In genomic region chr19:5172859-5173577, GRCh38 we compare ENCODE assay signal across 12 cellular contexts.
A peak's percentile ranks its signal among the peaks of the same experiment; 100 is the strongest.
DNase-seq lines count a peak whose midpoint lies in the region; ATAC-seq, FAIRE-seq and TF ChIP-seq lines count a peak whose summit lies in the region.
"Had no signal": no experiment of that assay in that cellular context is flagged by ENCODE, and none has a peak within 500 bp of the region (broad histone marks: within the 10 kb centered on the region; RNA-seq: fewer than 3 reads in every experiment).

No MANE protein-coding gene starts in this region.

- peaks cover 7% of the 10 kb centered on the region for H3K9me3 Mint-ChIP-seq in astrocyte (ENCODE audit: unreplicated experiment)
- H3K9me3 Mint-ChIP-seq: stimulated activated effector memory CD8-positive, alpha-beta T cell treated with anti-CD3 and anti-CD28 coated beads, Interleukin-12 subunit alpha, Interleukin-12 subunit beta, amount 100 ng/mL, for 72 hours had no signal

- no peaks in the 10 kb centered on the region for H3K9me3 ChIP-seq in astrocyte (ENCODE audit: insufficient read depth, low read depth, low read length)
- no peaks in the 10 kb centered on the region for H3K9me3 ChIP-seq in colonic mucosa

- ATAC-seq in HG03460 (IDR thresholded peaks at IDR 0.05; ENCODE audit: unreplicated experiment) (no peak), GM21717 (IDR thresholded peaks at IDR 0.05; ENCODE audit: unreplicated experiment) (no peak)
- ATAC-seq: stimulated activated effector memory CD8-positive, alpha-beta T cell treated with anti-CD3 and anti-CD28 coated beads, Interleukin-12 subunit alpha, Interleukin-12 subunit beta, amount 100 ng/mL, for 72 hours had no signal

- peaks cover 7% of the 10 kb centered on the region for H3K4me1 ChIP-seq in astrocyte (ENCODE audit: insufficient read depth, low read length)
- no peaks in the 10 kb centered on the region for H3K4me1 ChIP-seq in colonic mucosa

- no peaks in the 10 kb centered on the region for H3K79me2 ChIP-seq in astrocyte (ENCODE audit: insufficient read depth, low read length)

- H4K20me1 ChIP-seq in astrocyte (ENCODE audit: insufficient read depth, low read length) = no peaks in the 10 kb centered on the region

- no peaks in the 10 kb centered on the region for H3K36me3 Mint-ChIP-seq in astrocyte (ENCODE audit: low read depth, unreplicated experiment)

- H3K4me3 ChIP-seq in AG04449 (ENCODE audit: low read depth, low read length) (no peak overlapping the region), astrocyte (ENCODE audit: insufficient read depth, low read depth, low read length) (no peak overlapping the region), colonic mucosa (no peak overlapping the region)

- H3K27ac Mint-ChIP-seq in astrocyte (ENCODE audit: unreplicated experiment) = peak overlapping the region; percentile 87
- H3K27ac Mint-ChIP-seq: stimulated activated effector memory CD8-positive, alpha-beta T cell treated with anti-CD3 and anti-CD28 coated beads, Interleukin-12 subunit alpha, Interleukin-12 subunit beta, amount 100 ng/mL, for 72 hours had no signal

- no peak overlapping the region for H2AFZ ChIP-seq in astrocyte (ENCODE audit: low read depth, low read length)

- H3K9ac ChIP-seq in astrocyte (ENCODE audit: low read length) (peak overlapping the region; percentile 50), colonic mucosa (ENCODE audit: low read depth in 2 of 2, low read length in 2 of 2) (no peak overlapping the region)

- H3K27ac ChIP-seq in astrocyte (ENCODE audit: low read depth, low read length) = peak overlapping the region; percentile 90
- no peak overlapping the region for H3K27ac ChIP-seq in colonic mucosa
- H3K27ac ChIP-seq: HL-60 had no signal

- H3K27me3 Mint-ChIP-seq in astrocyte (ENCODE audit: low read depth, unreplicated experiment) = peaks cover 2% of the 10 kb centered on the region

- CTCF ChIA-PET in AG04449 (lab: Yijun Ruan, JAX) = interaction anchor here (1.1 to 1.5 kb wide), 2 partner anchors 10 to 12 kb away, joined by 3 to 4 read pairs; no protein-coding TSS in a partner anchor

- peak; percentile 85 for DNase-seq in AG04449 (ENCODE audit: low read depth, low spot score)
- DNase-seq in HK-2 (ENCODE audit: unreplicated experiment) = peak; percentile 27
- DNase-seq in astrocyte (ENCODE audit: low read depth) = peak; percentile 96
- DNase-seq in iris pigment epithelial cell (ENCODE audit: low read depth) = peak; percentile 94
- no peak for DNase-seq in NCI-H187 (lab: John Stamatoyannopoulos, UW)
- DNase-seq in colonic mucosa = no peak
- DNase-seq: activated T-cell treated with anti-CD3 and anti-CD28 coated beads for 4 hours, DND-41 had no signal

- FAIRE-seq in astrocyte (lab: Jason Lieb, UNC) = peak; percentile 81

- POLR2A ChIA-PET in AG04449 (lab: Yijun Ruan, JAX) = no interaction called here

- intact Hi-C loops in colonic mucosa (cut with DNase I) = no loop called here

- H3K4me3 Mint-ChIP-seq in astrocyte (ENCODE audit: unreplicated experiment) = no peak overlapping the region
- H3K4me3 Mint-ChIP-seq: stimulated activated effector memory CD8-positive, alpha-beta T cell treated with anti-CD3 and anti-CD28 coated beads, Interleukin-12 subunit alpha, Interleukin-12 subunit beta, amount 100 ng/mL, for 72 hours had no signal

- peaks cover 4% of the 10 kb centered on the region for H3K4me1 Mint-ChIP-seq in astrocyte (ENCODE audit: low read depth, unreplicated experiment)

- no peak for TF ChIP-seq CTCF in AG04449 (IDR thresholded peaks at IDR 0.05; ENCODE audit: insufficient read depth, low read length, missing control alignments)
- no peak for TF ChIP-seq CTCF in astrocyte (IDR thresholded peaks at IDR 0.05; ENCODE audit: insufficient read depth, low read depth, low read length)
- TF ChIP-seq CTCF in colonic mucosa (IDR thresholded peaks at IDR 0.05) = no peak

- no peaks in the 10 kb centered on the region for H3K36me3 ChIP-seq in astrocyte (ENCODE audit: insufficient read depth, low read length)
- H3K36me3 ChIP-seq in colonic mucosa = no peaks in the 10 kb centered on the region

- H3K4me2 ChIP-seq in astrocyte (ENCODE audit: low read length) = peak overlapping the region; percentile 1

- no peaks in the 10 kb centered on the region for H3K27me3 ChIP-seq in astrocyte (ENCODE audit: insufficient read depth, low read length)
- H3K27me3 ChIP-seq in colonic mucosa = no peaks in the 10 kb centered on the region

Comparison
In these comparisons a context has a peak if more than half of its experiments do, and no peak if none do; other contexts are left out.
1. DNase-seq: peak in AG04449 (single experiment), HK-2 (single experiment), astrocyte (single experiment) and iris pigment epithelial cell (single experiment); none in NCI-H187 (0 of 2) and colonic mucosa (single experiment).